Comparison of ENCODE assay signal across 22 cellular contexts in the genomic region with DNA sequence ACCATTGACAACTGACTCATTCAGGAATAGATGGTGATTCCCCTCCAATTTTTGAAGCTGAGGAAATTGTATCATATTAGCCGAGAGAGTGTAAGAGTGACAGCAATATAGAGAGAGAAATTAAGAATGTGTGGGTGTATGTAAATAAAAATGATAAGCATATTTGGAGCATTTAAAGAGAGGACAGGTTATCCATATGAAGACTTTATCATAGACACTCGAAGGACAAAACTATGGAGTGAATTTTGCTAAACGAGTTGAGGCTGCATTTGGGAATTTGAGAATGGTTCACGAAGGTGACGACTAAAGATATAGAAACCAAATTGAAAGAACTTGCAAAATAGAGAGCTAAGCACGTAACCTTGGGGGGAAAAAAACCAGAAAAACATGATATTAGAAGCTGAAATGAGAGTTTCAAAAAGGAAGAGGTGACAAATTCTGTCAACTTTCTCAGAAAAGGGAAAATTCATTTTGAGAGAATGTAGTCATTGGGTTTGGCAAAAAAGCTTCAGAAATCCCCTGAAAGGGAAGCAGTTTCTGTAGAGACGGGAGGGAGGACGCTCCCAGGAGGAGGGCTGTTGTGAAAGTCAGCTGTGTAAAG.
DNase-seq lines count a peak whose midpoint lies in the region; ATAC-seq and TF ChIP-seq lines count a peak whose summit lies in the region.
"Had no signal": no experiment of that assay in that cellular context is flagged by ENCODE, and none has a peak within 500 bp of the region (broad histone marks: within the 10 kb centered on the region; RNA-seq: fewer than 3 reads in every experiment).

No MANE protein-coding gene starts in this region.

- H3K27ac Mint-ChIP-seq in WTC11, result peak overlapping the region; percentile 48; the same call in 1 of the 2 replicates
- H3K27ac Mint-ChIP-seq: CD8-positive, alpha-beta memory T cell; T-cell had no signal

- no peaks in the 10 kb centered on the region for H3K27me3 Mint-ChIP-seq in WTC11 (ENCODE audit: low read depth)
- H3K27me3 Mint-ChIP-seq: CD8-positive, alpha-beta memory T cell; T-cell had no signal

- TF ChIP-seq EP300 in stomach (IDR thresholded peaks at IDR 0.05), result no peak

- intact Hi-C loops in stomach (cut with DNase I; ENCODE audit: low total_unique reads), result no loop called here

- POLR2A ChIA-PET in WTC11 (lab: Charles Lee), result no interaction called here

- H3K36me3 ChIP-seq in stomach, result no peaks in the 10 kb centered on the region
- H3K36me3 ChIP-seq: breast epithelium, neutrophil had no signal

- H3K4me3 ChIP-seq in GM12864 (ENCODE audit: low read depth, low read length) (no peak overlapping the region; the same call in 1 of the 2 replicates), stomach (no peak overlapping the region)
- H3K4me3 ChIP-seq: breast epithelium, testis had no signal

- H3K4me1 ChIP-seq in stomach, result peaks cover 0 to 6% (median 0%) of the 10 kb centered on the region in 4 donors
- H3K4me1 ChIP-seq: breast epithelium, testis had no signal

- TF ChIP-seq POLR2A in stomach (IDR thresholded peaks at IDR 0.05), result no peak

- no peaks in the 10 kb centered on the region for H3K27me3 ChIP-seq in stomach
- H3K27me3 ChIP-seq: breast epithelium, neutrophil, testis had no signal

- H3K4me3 Mint-ChIP-seq in WTC11, result no peak overlapping the region
- H3K4me3 Mint-ChIP-seq: activated T-cell treated with anti-CD3 and anti-CD28 coated beads, Interleukin-2, amount 50 U/mL, for 4 hours; T-cell had no signal

- TF ChIP-seq CTCF in GM12864 (IDR thresholded peaks at IDR 0.05; ENCODE audit: low read depth, low read length, missing control alignments) (no peak), WTC11 (IDR thresholded peaks at IDR 0.05) (no peak), stomach (IDR thresholded peaks at IDR 0.05) (no peak)

- H3K4me1 Mint-ChIP-seq in WTC11, result peaks cover 26% of the 10 kb centered on the region
- H3K4me1 Mint-ChIP-seq: CD8-positive, alpha-beta memory T cell; T-cell had no signal

- ATAC-seq in GM18870 (IDR thresholded peaks at IDR 0.05; ENCODE audit: unreplicated experiment) (peak; percentile 56), HG02870 (IDR thresholded peaks at IDR 0.05; ENCODE audit: unreplicated experiment) (peak; percentile 65), WTC11 (no peak), GM21576 (IDR thresholded peaks at IDR 0.05; ENCODE audit: unreplicated experiment) (no peak)
- ATAC-seq: activated T-cell treated with anti-CD3 and anti-CD28 coated beads, Interleukin-2, amount 50 U/mL, for 4 hours; T-cell had no signal

- CTCF ChIA-PET in WTC11 (lab: Charles Lee), result no interaction called here

- 69 to 80% (median 77%) methylated on average over 8 of the region's 8 CpGs for WGBS in stomach, 5 donors

- peaks cover 12% of the 10 kb centered on the region for H3K9me3 Mint-ChIP-seq in WTC11

- no peaks in the 10 kb centered on the region for H3K9me3 ChIP-seq in stomach
- H3K9me3 ChIP-seq: breast epithelium, neutrophil, testis had no signal

- 0 out of 2 replicates have a peak, but pooled peaks cover 2% of the 10 kb centered on the region for H3K36me3 Mint-ChIP-seq in WTC11
- H3K36me3 Mint-ChIP-seq: CD8-positive, alpha-beta memory T cell; T-cell had no signal

- H3K27ac ChIP-seq in stomach, result no peak overlapping the region
- H3K27ac ChIP-seq: breast epithelium, neutrophil, testis, VCaP had no signal

- DNase-seq in GM12864 (ENCODE audit: low read depth), result peak; percentile 16
- DNase-seq in WTC11 (ENCODE audit: low spot score), result no peak
- no peak for DNase-seq in stomach
- no peak for DNase-seq in NOMO-1 treated with DMSO at 0.1 percent for 48 hours (lab: John Stamatoyannopoulos, UW; ENCODE audit: unreplicated experiment)
- DNase-seq: activated CD4-positive, alpha-beta T cell treated with anti-CD3 and anti-CD28 coated beads, Interleukin-2, amount 50 U/mL, for 48 hours; activated T-cell treated with anti-CD3 and anti-CD28 coated beads, Interleukin-2, amount 50 U/mL, for 4 hours; CD8-positive, alpha-beta memory T cell; cortex of kidney; DMS53; NCI-H1417 treated with DMSO at 0.1 percent for 48 hours; NCI-H2171 treated with DMSO at 0.1 percent for 48 hours; NCI-H69; OCI-M1; SHP77 treated with DMSO at 0.1 percent for 48 hours; T-cell; testis had no signal

TF ChIP-seq in WTC11, 78 proteins besides CTCF, POLR2A, EP300 and RAD21:
- no peak for TF ChIP-seq FOXJ3 (CRISPR knock-in tag; IDR thresholded peaks at IDR 0.05; ENCODE audit: borderline replicate concordance)
- TF ChIP-seq, protein P1, sequence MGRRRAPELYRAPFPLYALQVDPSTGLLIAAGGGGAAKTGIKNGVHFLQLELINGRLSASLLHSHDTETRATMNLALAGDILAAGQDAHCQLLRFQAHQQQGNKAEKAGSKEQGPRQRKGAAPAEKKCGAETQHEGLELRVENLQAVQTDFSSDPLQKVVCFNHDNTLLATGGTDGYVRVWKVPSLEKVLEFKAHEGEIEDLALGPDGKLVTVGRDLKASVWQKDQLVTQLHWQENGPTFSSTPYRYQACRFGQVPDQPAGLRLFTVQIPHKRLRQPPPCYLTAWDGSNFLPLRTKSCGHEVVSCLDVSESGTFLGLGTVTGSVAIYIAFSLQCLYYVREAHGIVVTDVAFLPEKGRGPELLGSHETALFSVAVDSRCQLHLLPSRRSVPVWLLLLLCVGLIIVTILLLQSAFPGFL (CRISPR knock-in tag; IDR thresholded peaks at IDR 0.05; ENCODE audit: borderline replicate concordance), result no peak
- no peak for TF ChIP-seq EMX1 (CRISPR knock-in tag; IDR thresholded peaks at IDR 0.05)
- TF ChIP-seq, protein P2, sequence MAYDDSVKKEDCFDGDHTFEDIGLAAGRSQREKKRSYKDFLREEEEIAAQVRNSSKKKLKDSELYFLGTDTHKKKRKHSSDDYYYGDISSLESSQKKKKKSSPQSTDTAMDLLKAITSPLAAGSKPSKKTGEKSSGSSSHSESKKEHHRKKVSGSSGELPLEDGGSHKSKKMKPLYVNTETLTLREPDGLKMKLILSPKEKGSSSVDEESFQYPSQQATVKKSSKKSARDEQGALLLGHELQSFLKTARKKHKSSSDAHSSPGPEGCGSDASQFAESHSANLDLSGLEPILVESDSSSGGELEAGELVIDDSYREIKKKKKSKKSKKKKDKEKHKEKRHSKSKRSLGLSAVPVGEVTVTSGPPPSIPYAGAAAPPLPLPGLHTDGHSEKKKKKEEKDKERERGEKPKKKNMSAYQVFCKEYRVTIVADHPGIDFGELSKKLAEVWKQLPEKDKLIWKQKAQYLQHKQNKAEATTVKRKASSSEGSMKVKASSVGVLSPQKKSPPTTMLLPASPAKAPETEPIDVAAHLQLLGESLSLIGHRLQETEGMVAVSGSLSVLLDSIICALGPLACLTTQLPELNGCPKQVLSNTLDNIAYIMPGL (CRISPR knock-in tag; IDR thresholded peaks at IDR 0.05), result no peak
- TF ChIP-seq, protein P3, sequence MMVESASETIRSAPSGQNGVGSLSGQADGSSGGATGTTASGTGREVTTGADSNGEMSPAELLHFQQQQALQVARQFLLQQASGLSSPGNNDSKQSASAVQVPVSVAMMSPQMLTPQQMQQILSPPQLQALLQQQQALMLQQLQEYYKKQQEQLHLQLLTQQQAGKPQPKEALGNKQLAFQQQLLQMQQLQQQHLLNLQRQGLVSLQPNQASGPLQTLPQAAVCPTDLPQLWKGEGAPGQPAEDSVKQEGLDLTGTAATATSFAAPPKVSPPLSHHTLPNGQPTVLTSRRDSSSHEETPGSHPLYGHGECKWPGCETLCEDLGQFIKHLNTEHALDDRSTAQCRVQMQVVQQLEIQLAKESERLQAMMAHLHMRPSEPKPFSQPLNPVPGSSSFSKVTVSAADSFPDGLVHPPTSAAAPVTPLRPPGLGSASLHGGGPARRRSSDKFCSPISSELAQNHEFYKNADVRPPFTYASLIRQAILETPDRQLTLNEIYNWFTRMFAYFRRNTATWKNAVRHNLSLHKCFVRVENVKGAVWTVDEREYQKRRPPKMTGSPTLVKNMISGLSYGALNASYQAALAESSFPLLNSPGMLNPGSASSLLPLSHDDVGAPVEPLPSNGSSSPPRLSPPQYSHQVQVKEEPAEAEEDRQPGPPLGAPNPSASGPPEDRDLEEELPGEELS (CRISPR knock-in tag; IDR thresholded peaks at IDR 0.05), result no peak

Comparison
In these comparisons a context has a peak if more than half of its experiments do, and no peak if none do; other contexts are left out.
1. ATAC-seq: peak in GM18870 (single experiment) and HG02870 (single experiment); none in WTC11 (single experiment) and GM21576 (single experiment).